ENCODE assay signal across 32 cellular contexts in genomic region chr15:35286721-35287120, GRCh38.
"Had no signal": no experiment of that assay in that cellular context is flagged by ENCODE, and none has a peak within 500 bp of the region (broad histone marks: within the 10 kb centered on the region; RNA-seq: fewer than 3 reads in every experiment).

No MANE protein-coding gene starts in this region.

- H3K27me3 Mint-ChIP-seq: progenitor cell of endocrine pancreas; stimulated activated memory B cell treated with anti-CD40 and anti-IgM and Interleukin-4, amounts not matched to agents 10 μg/mL and 1 μg/mL and 100 μg/mL, for 72 hours; stimulated activated naive CD8-positive, alpha-beta T cell treated with anti-CD3 and anti-CD28 coated beads, Interleukin-15, amount 100 ng/mL, for 72 hours; type B pancreatic cell had no signal

- H3K4me1 Mint-ChIP-seq: naive thymus-derived CD4-positive, alpha-beta T cell; natural killer cell; neural progenitor cell; stimulated activated memory B cell treated with anti-CD40 and anti-IgM and Interleukin-4, amounts not matched to agents 10 μg/mL and 1 μg/mL and 100 μg/mL, for 72 hours; stimulated activated naive CD8-positive, alpha-beta T cell treated with anti-CD3 and anti-CD28 coated beads, Interleukin-15, amount 100 ng/mL, for 72 hours had no signal

- H3K27ac ChIP-seq: neural progenitor cell, ovary, parathyroid adenoma, psoas muscle, skin epidermis, spleen, suprapubic skin, testis, tibial artery, transverse colon, upper lobe of right lung, uterus had no signal

- H3K36me3 ChIP-seq: neural progenitor cell, ovary, spleen, suprapubic skin, tibial artery, transverse colon, upper lobe of right lung, uterus had no signal

- H3K36me3 Mint-ChIP-seq: natural killer cell, neural progenitor cell had no signal

- H3K4me1 ChIP-seq: neural progenitor cell, parathyroid adenoma, spleen, testis, tibial artery, upper lobe of right lung, uterus had no signal

- H3K4me2 ChIP-seq: neural progenitor cell, smooth muscle cell had no signal

- H3K9ac ChIP-seq: neural progenitor cell, parathyroid adenoma had no signal

- ATAC-seq: naive thymus-derived CD4-positive, alpha-beta T cell; natural killer cell; psoas muscle; right cardiac atrium; sciatic nerve; stimulated activated memory B cell treated with anti-CD40 and anti-IgM and Interleukin-4, amounts not matched to agents 10 μg/mL and 1 μg/mL and 100 μg/mL, for 72 hours; stimulated activated naive CD8-positive, alpha-beta T cell treated with anti-CD3 and anti-CD28 coated beads, Interleukin-15, amount 100 ng/mL, for 72 hours; stimulated activated naive CD8-positive, alpha-beta T cell treated with anti-CD3 and anti-CD28 coated beads, Interleukin-15, Interleukin-2, amounts not matched to agents 100 U/mL and 50 U/mL, for 24 hours; upper lobe of right lung had no signal

- H3K9me3 ChIP-seq: ovary, psoas muscle, suprapubic skin, testis, tibial artery, transverse colon, upper lobe of right lung, uterus had no signal

- H3K4me3 ChIP-seq: neural progenitor cell, ovary, psoas muscle, skin epidermis, smooth muscle cell, spleen, suprapubic skin, testis, tibial artery, transverse colon, upper lobe of right lung, uterus had no signal

- H3K27ac Mint-ChIP-seq: naive thymus-derived CD4-positive, alpha-beta T cell; natural killer cell; nephron progenitor cell; neural progenitor cell; progenitor cell of endocrine pancreas; stimulated activated memory B cell treated with anti-CD40 and anti-IgM and Interleukin-4, amounts not matched to agents 10 μg/mL and 1 μg/mL and 100 μg/mL, for 72 hours; stimulated activated naive CD8-positive, alpha-beta T cell treated with anti-CD3 and anti-CD28 coated beads, Interleukin-15, amount 100 ng/mL, for 72 hours; type B pancreatic cell had no signal

- DNase-seq: naive thymus-derived CD4-positive, alpha-beta T cell; natural killer cell; nephron progenitor cell; occipital lobe; ovary; posterior cingulate gyrus; psoas muscle; right cardiac atrium; spleen; stimulated activated CD4-positive, alpha-beta T cell treated with anti-CD3 and anti-CD28 coated beads, Interleukin-12 subunit alpha, Interleukin-12 subunit beta, amount 100 ng/mL, for 4 hours; stimulated activated CD4-positive, alpha-beta T cell treated with anti-CD3 and anti-CD28 coated beads, Interleukin-1b, Interleukin-23, amount 100 ng/mL, for 48 hours; stimulated activated CD4-positive, alpha-beta T cell treated with anti-CD3 and anti-CD28 coated beads, Interleukin-4, amount 100 ng/mL, for 1 hour; stimulated activated CD4-positive, alpha-beta T cell treated with anti-CD3 and anti-CD28 coated beads, Interleukin-4, amount 100 ng/mL, for 4 hours; stimulated activated CD8-positive, alpha-beta memory T cell treated with anti-CD3 and anti-CD28 coated beads, Interleukin-4, amount 100 ng/mL, for 48 hours; stimulated activated naive CD4-positive, alpha-beta T cell; stimulated activated naive CD8-positive, alpha-beta T cell treated with anti-CD3 and anti-CD28 coated beads, Interleukin-15, amount 100 ng/mL, for 72 hours; stimulated activated naive CD8-positive, alpha-beta T cell treated with anti-CD3 and anti-CD28 coated beads, Interleukin-15, Interleukin-2, amounts not matched to agents 100 U/mL and 50 U/mL, for 24 hours; substantia nigra; testis; tibial artery; transverse colon; upper lobe of right lung; uterus had no signal

- H3K4me3 Mint-ChIP-seq: naive thymus-derived CD4-positive, alpha-beta T cell; natural killer cell; nephron progenitor cell; neural progenitor cell; stimulated activated memory B cell treated with anti-CD40 and anti-IgM and Interleukin-4, amounts not matched to agents 10 μg/mL and 1 μg/mL and 100 μg/mL, for 72 hours; stimulated activated naive CD8-positive, alpha-beta T cell treated with anti-CD3 and anti-CD28 coated beads, Interleukin-15, amount 100 ng/mL, for 72 hours had no signal
